ENCODE assay signal across 19 cellular contexts in genomic region chr7:23415198-23415597, GRCh38. TPM values are rescaled to one million over a fixed set of nuclear protein-coding genes. Genes with fewer than 3 reads are reported as not detected.
DNase-seq lines count a peak whose midpoint lies in the region; ATAC-seq, FAIRE-seq and TF ChIP-seq lines count a peak whose summit lies in the region.
"Had no signal": no experiment of that assay in that cellular context is flagged by ENCODE, and none has a peak within 500 bp of the region (broad histone marks: within the 10 kb centered on the region; RNA-seq: fewer than 3 reads in every experiment).

No MANE protein-coding gene starts in this region.

- peaks cover 7% of the 10 kb centered on the region for H3K9me1 ChIP-seq in IMR-90 (ENCODE audit: insufficient read depth, low read length)
- no peaks in the 10 kb centered on the region for H3K9me1 ChIP-seq in K562 (ENCODE audit: control insufficient read depth, insufficient read depth, low read length)

- no peak overlapping the region for H2BK20ac ChIP-seq in IMR-90 (ENCODE audit: low read depth, low read length)

- FAIRE-seq in K562 (lab: Jason Lieb, UNC) = no peak
- FAIRE-seq: A204.1, D721Med, G401.6, GM12891, GM19239 had no signal

- no peak overlapping the region for H4K8ac ChIP-seq in IMR-90 (ENCODE audit: low read depth in 2 of 2, low read length in 2 of 2)

- H2BK15ac ChIP-seq in IMR-90 (ENCODE audit: low read depth, low read length) = no peak overlapping the region

- H2AK5ac ChIP-seq in IMR-90 (ENCODE audit: low read depth, low read length) = no peak overlapping the region

- peaks cover 3% of the 10 kb centered on the region for H3K27me3 Mint-ChIP-seq in neural progenitor cell (ENCODE audit: insufficient read depth, low read depth)
- H3K27me3 Mint-ChIP-seq in activated naive CD4-positive, alpha-beta T cell treated with anti-CD3 and anti-CD28 coated beads, Interleukin-2, amount 10 ng/mL, durations not matched to agents 7 days and 5 days = peaks cover 12% of the 10 kb centered on the region
- H3K27me3 Mint-ChIP-seq: CD4-positive, CD25-positive, alpha-beta regulatory T cell had no signal

- intact Hi-C loops in IMR-90 (cut with micrococcal nuclease) (no loop called here), K562 (cut with micrococcal nuclease) (no loop called here)

- H3K4me1 Mint-ChIP-seq in neural progenitor cell = peaks cover 19% of the 10 kb centered on the region
- no peaks in the 10 kb centered on the region for H3K4me1 Mint-ChIP-seq in activated naive CD4-positive, alpha-beta T cell treated with anti-CD3 and anti-CD28 coated beads, Interleukin-2, amount 10 ng/mL, durations not matched to agents 7 days and 5 days
- H3K4me1 Mint-ChIP-seq: CD8-positive, alpha-beta memory T cell had no signal

- peaks cover 24% of the 10 kb centered on the region for H3K36me3 ChIP-seq in IMR-90 (ENCODE audit: control insufficient read depth, insufficient read depth, low read length)
- H3K36me3 ChIP-seq in K562 (ENCODE audit: control insufficient read depth, insufficient read depth, low read length) = peaks cover 74% of the 10 kb centered on the region
- H3K36me3 ChIP-seq in neural progenitor cell = peaks cover 9% of the 10 kb centered on the region

- H3K4me2 ChIP-seq in IMR-90 (ENCODE audit: low read depth, low read length) = no peak overlapping the region
- H3K4me2 ChIP-seq in K562 (ENCODE audit: insufficient read depth, low read length) = no peak overlapping the region
- no peak overlapping the region for H3K4me2 ChIP-seq in neural progenitor cell

- H3K4ac ChIP-seq in IMR-90 (ENCODE audit: low read depth, low read length) = no peak overlapping the region

- H3K56ac ChIP-seq in IMR-90 (ENCODE audit: extremely low read depth, insufficient read depth, low read length) = no peak overlapping the region

- no peak for TF ChIP-seq CTCF in IMR-90 (conservative IDR thresholded peaks at IDR 0.05; ENCODE audit: low read depth, low read length)
- no peak for TF ChIP-seq CTCF in K562 (IDR thresholded peaks at IDR 0.05 in 2 of 3, conservative IDR thresholded peaks at IDR 0.05 in 1 of 3; ENCODE audit: insufficient read depth in 2 of 3, low read depth in 1 of 3, low read length in 3 of 3)
- no peak for TF ChIP-seq CTCF in neural progenitor cell (IDR thresholded peaks at IDR 0.05)

- H2BK5ac ChIP-seq in IMR-90 (ENCODE audit: low read depth, low read length, poor library complexity, severe bottlenecking) = no peak overlapping the region

- peaks cover 61% of the 10 kb centered on the region for H3K79me2 ChIP-seq in K562 (ENCODE audit: control insufficient read depth, insufficient read depth, low read length)
- H3K79me2 ChIP-seq in neural progenitor cell (ENCODE audit: low read depth) = peaks cover 99% of the 10 kb centered on the region

- H3K27ac ChIP-seq in IMR-90 (ENCODE audit: insufficient read depth, low read length) (no peak overlapping the region), K562 (ENCODE audit: extremely low read depth, low read depth, low read length) (no peak overlapping the region), neural progenitor cell (no peak overlapping the region)
- H3K27ac ChIP-seq: GM23248 had no signal

- H3F3A ChIP-seq in neural progenitor cell (ENCODE audit: low read depth) = peaks cover 6% of the 10 kb centered on the region

- H3K27ac Mint-ChIP-seq in neural progenitor cell = peak overlapping the region; percentile 46
- no peak overlapping the region for H3K27ac Mint-ChIP-seq in activated naive CD4-positive, alpha-beta T cell treated with anti-CD3 and anti-CD28 coated beads, Interleukin-2, amount 10 ng/mL, durations not matched to agents 7 days and 5 days
- H3K27ac Mint-ChIP-seq: CD4-positive, CD25-positive, alpha-beta regulatory T cell; CD8-positive, alpha-beta memory T cell had no signal

- H3K9me3 ChIP-seq in IMR-90 (ENCODE audit: control insufficient read depth, insufficient read depth, low read length) = no peaks in the 10 kb centered on the region
- H3K9me3 ChIP-seq in K562 (replicated peaks; ENCODE audit: control insufficient read depth, insufficient read depth, low read depth, low read length) = no peaks in the 10 kb centered on the region
- H3K9me3 ChIP-seq in neural progenitor cell (ENCODE audit: low read depth) = no peaks in the 10 kb centered on the region
- H3K9me3 ChIP-seq: BE2C, HAP-1 had no signal

- H4K5ac ChIP-seq in IMR-90 (ENCODE audit: low read depth, low read length) = no peak overlapping the region

- no peak overlapping the region for H3K14ac ChIP-seq in IMR-90 (replicated peaks; ENCODE audit: low read depth, low read length)

- H2BK120ac ChIP-seq in IMR-90 (ENCODE audit: low read depth, low read length) = no peak overlapping the region

- no peak overlapping the region for H2AFZ ChIP-seq in IMR-90 (replicated peaks; ENCODE audit: low read length, poor library complexity)
- no peak overlapping the region for H2AFZ ChIP-seq in K562 (ENCODE audit: low read depth, low read length)
- no peak overlapping the region for H2AFZ ChIP-seq in neural progenitor cell (replicated peaks)
- H2AFZ ChIP-seq: GM23248 had no signal

- TF ChIP-seq POLR2A in IMR-90 (IDR thresholded peaks at IDR 0.05; ENCODE audit: low read depth, low read length) = no peak
- no peak for TF ChIP-seq POLR2A in K562 (conservative IDR thresholded peaks at IDR 0.05)

- H3K23ac ChIP-seq in IMR-90 (ENCODE audit: low read depth, low read length) = no peak overlapping the region

- CTCF ChIA-PET in IMR-90 (lab: Yijun Ruan, JAX) (no interaction called here), K562 (lab: Yijun Ruan, JAX; ENCODE audit: low intra/inter-chr PET ratio) (interaction anchor here (0.6 kb wide), 1 partner anchor 29 kb away, joined by 4 read pairs; no protein-coding TSS in a partner anchor)
- CTCF ChIA-PET in activated naive CD4-positive, alpha-beta T cell treated with anti-CD3 and anti-CD28 coated beads, Interleukin-2, amount 10 ng/mL, durations not matched to agents 7 days and 5 days (lab: Charles Lee) = no interaction called here

- no peaks in the 10 kb centered on the region; the same call in 1 of the 2 replicates for H3K4me1 ChIP-seq in IMR-90 (ENCODE audit: control insufficient read depth, insufficient read depth, low read length)
- H3K4me1 ChIP-seq in K562 (replicated peaks in 1 of 2; ENCODE audit: control insufficient read depth in 2 of 2, insufficient read depth in 2 of 2, low read length in 2 of 2) = peaks cover 0 to 7% of the 10 kb centered on the region in 2 experiments; a peak in 2 of 5 replicates
- H3K4me1 ChIP-seq in neural progenitor cell = peaks cover 14% of the 10 kb centered on the region
- H3K4me1 ChIP-seq: BE2C had no signal

- BruUV-seq in IMR-90 (replicated peaks; lab: Mats Ljungman, UMichigan) = no TSS peak
- BruUV-seq in K562 (replicated peaks; lab: Mats Ljungman, UMichigan) = no TSS peak

- TF ChIP-seq EP300 in K562 (IDR thresholded peaks at IDR 0.05; ENCODE audit: low read length) = no peak

- no peaks in the 10 kb centered on the region for H3K9me3 Mint-ChIP-seq in neural progenitor cell
- H3K9me3 Mint-ChIP-seq in activated naive CD4-positive, alpha-beta T cell treated with anti-CD3 and anti-CD28 coated beads, Interleukin-2, amount 10 ng/mL, durations not matched to agents 7 days and 5 days = no peaks in the 10 kb centered on the region
- H3K9me3 Mint-ChIP-seq: CD4-positive, CD25-positive, alpha-beta regulatory T cell; CD8-positive, alpha-beta memory T cell had no signal

- DNase-seq in IMR-90 = no peak
- DNase-seq in K562 (ENCODE audit: extremely low read depth in 1 of 4, low spot score in 3 of 4) = no peak
- DNase-seq in neural progenitor cell (ENCODE audit: low spot score) = no peak
- DNase-seq in Kasumi-1 (lab: John Stamatoyannopoulos, UW) = no peak
- DNase-seq in NCI-H187 treated with DMSO at 0.1 percent for 48 hours (lab: John Stamatoyannopoulos, UW) = no peak
- DNase-seq in activated naive CD4-positive, alpha-beta T cell treated with anti-CD3 and anti-CD28 coated beads, Interleukin-2, amount 10 ng/mL, durations not matched to agents 7 days and 5 days = no peak
- DNase-seq: ACHN; BE2C; C1 segment of cervical spinal cord; CD4-positive, CD25-positive, alpha-beta regulatory T cell; CD8-positive, alpha-beta memory T cell; COR-L47; GM23248 had no signal

- H3K4me3 ChIP-seq in IMR-90 (ENCODE audit: insufficient read depth, low read depth, low read length) (no peak overlapping the region), K562 (no peak overlapping the region), neural progenitor cell (no peak overlapping the region)
- H3K4me3 ChIP-seq: GM23248, HAP-1 had no signal

- dilution Hi-C loops in IMR-90 (cut with HindIII; ENCODE audit: low sequenced_read_pairs, unreplicated experiment) = no loop called here

- POLR2A ChIA-PET in IMR-90 (lab: Charles Lee; ENCODE audit: unreplicated experiment) (no interaction called here), K562 (lab: Yijun Ruan, JAX) (interaction anchor here (1.6 kb wide), 1 partner anchor 9 kb away, joined by 4 read pairs; no protein-coding TSS in a partner anchor)

- H3K79me1 ChIP-seq in IMR-90 (ENCODE audit: low read depth in 1 of 2, low read length in 2 of 2) = peaks cover 34 to 82% of the 10 kb centered on the region in 2 experiments

- peaks cover 22% of the 10 kb centered on the region for H4K20me1 ChIP-seq in IMR-90 (ENCODE audit: insufficient read depth, low read length)
- no peaks in the 10 kb centered on the region; the same call in 1 of the 2 replicates for H4K20me1 ChIP-seq in K562 (replicated peaks; ENCODE audit: control insufficient read depth, insufficient read depth, low read length)
- H4K20me1 ChIP-seq in neural progenitor cell (ENCODE audit: low read depth) = peaks cover 69% of the 10 kb centered on the region

- peak overlapping the region; percentile 26 for H2AK9ac ChIP-seq in IMR-90 (replicated peaks; ENCODE audit: low read depth, low read length, poor library complexity)

- no peaks in the 10 kb centered on the region for H3K27me3 ChIP-seq in IMR-90 (ENCODE audit: control insufficient read depth, insufficient read depth, low read length)
- H3K27me3 ChIP-seq in K562 (ENCODE audit: control insufficient read depth in 2 of 2, insufficient read depth in 2 of 2, low read length in 2 of 2) = no peaks in the 10 kb centered on the region
- H3K27me3 ChIP-seq in neural progenitor cell = no peaks in the 10 kb centered on the region
- H3K27me3 ChIP-seq: BE2C had no signal

- TF ChIP-seq RAD21 in IMR-90 (IDR thresholded peaks at IDR 0.05; ENCODE audit: low read length) (no peak), K562 (CRISPR knock-in tag; conservative IDR thresholded peaks at IDR 0.05 in 1 of 2, IDR thresholded peaks at IDR 0.05 in 1 of 2) (no peak)

- 98% methylated on average over 31 of the region's 37 CpGs; no CpG with 5 or more reads in 1 of the 2 experiments for WGBS in IMR-90 (ENCODE audit: extremely low coverage in 2 of 2, insufficient read length in 1 of 2), 2 experiments
- WGBS in K562 (ENCODE audit: insufficient coverage, low coverage, missing lambda C conversion rate) = 97% methylated on average over 25 of the region's 37 CpGs

- no peak overlapping the region for H3K9ac ChIP-seq in IMR-90 (ENCODE audit: low read depth, low read length)
- H3K9ac ChIP-seq in K562 (ENCODE audit: insufficient read depth in 1 of 2, low read depth in 2 of 2, low read length in 2 of 2) = no peak overlapping the region
- no peak overlapping the region for H3K9ac ChIP-seq in neural progenitor cell
- H3K9ac ChIP-seq: GM23248 had no signal

- H4K91ac ChIP-seq in IMR-90 (ENCODE audit: insufficient read depth, low read depth, low read length) = no peak overlapping the region

- in situ Hi-C loops in IMR-90 (cut with MboI; ENCODE audit: low sequenced_read_pairs) (no loop called here), K562 (cut with MboI) (no loop called here)

- ATAC-seq in IMR-90 (ENCODE audit: low read depth) (no peak), K562 (no peak)

- H3K18ac ChIP-seq in IMR-90 (ENCODE audit: low read depth, low read length) = no peak overlapping the region

- H3K36me3 Mint-ChIP-seq in neural progenitor cell = peaks cover 48% of the 10 kb centered on the region
- no peaks in the 10 kb centered on the region for H3K36me3 Mint-ChIP-seq in activated naive CD4-positive, alpha-beta T cell treated with anti-CD3 and anti-CD28 coated beads, Interleukin-2, amount 10 ng/mL, durations not matched to agents 7 days and 5 days
- H3K36me3 Mint-ChIP-seq: CD4-positive, CD25-positive, alpha-beta regulatory T cell; CD8-positive, alpha-beta memory T cell had no signal

- no peak overlapping the region for H3K4me3 Mint-ChIP-seq in neural progenitor cell
- no peak overlapping the region for H3K4me3 Mint-ChIP-seq in activated naive CD4-positive, alpha-beta T cell treated with anti-CD3 and anti-CD28 coated beads, Interleukin-2, amount 10 ng/mL, durations not matched to agents 7 days and 5 days
- H3K4me3 Mint-ChIP-seq: CD4-positive, CD25-positive, alpha-beta regulatory T cell; CD8-positive, alpha-beta memory T cell had no signal

RNA-seq across cellular contexts. Expression of gene IGF2BP3, which starts 55.1 kb away (rescaled TPM):
- total RNA-seq in IMR-90 (2012; rRNA removed) = 59.3 and 94.2 TPM in 2 replicates
- polyA plus RNA-seq in IMR-90 (2012; rRNA removed) = 47.6 and 50.9 TPM in 2 replicates
- polyA plus RNA-seq in IMR-90 (2012; cell fraction: cytosol; rRNA removed) = 13.2 and 16.4 TPM in 2 replicates
- 34.2 and 98.3 TPM in 2 replicates for polyA plus RNA-seq in IMR-90 (2012; cell fraction: nucleus; rRNA removed; ENCODE audit: low replicate concordance)
- total RNA-seq in K562 (2011; cell fraction: chromatin; rRNA removed; ENCODE audit: low replicate concordance) = 95.3 and 272 TPM in 2 replicates
- total RNA-seq in K562 (2011; cell fraction: nucleolus; rRNA removed) = 53.0 and 62.1 TPM in 2 replicates
- 111 and 181 TPM in 2 replicates for total RNA-seq in K562 (2011; cell fraction: nucleoplasm; rRNA removed)
- 46.0 and 49.5 TPM in 2 replicates for total RNA-seq in K562 (2014; rRNA removed)
- total RNA-seq in K562 (2014; rRNA removed; fragmentation: Illumina TruSeq; extraction: Trizol) = 79.0 and 82.8 TPM in 2 replicates
- total RNA-seq in K562 (2015; rRNA removed; fragmentation: Illumina TruSeq; extraction: Trizol) = 62.9 and 71.4 TPM in 2 replicates
- 61.2 and 62.9 TPM in 2 replicates for total RNA-seq in K562 (2021)
- 53.2 and 61.4 TPM in 2 replicates for polyA plus RNA-seq in K562 (2011; rRNA removed)
- 34.6 and 39.6 TPM in 2 replicates for polyA plus RNA-seq in K562 (2011; cell fraction: cytosol; rRNA removed)
- 46.4 and 48.8 TPM in 2 replicates for polyA plus RNA-seq in K562 (2011; cell fraction: nucleus; rRNA removed)
- polyA plus RNA-seq in K562 (2012) = 38.8 and 43.7 TPM in 2 replicates
- 67.9 and 88.1 TPM in 2 replicates for polyA plus RNA-seq in K562 (2014; fragmentation: Illumina TruSeq; extraction: Trizol)
- polyA plus RNA-seq in K562 (2014; fragmentation: Nextera tagmentation; extraction: Ambion mirVana) = 1 to 10 TPM; 8.4 to 8.5 TPM
- polyA plus RNA-seq in K562 (2014; rRNA removed) = 45.3 and 55.8 TPM in 2 replicates
- polyA minus RNA-seq in K562 (2011; rRNA and poly(A)+ RNA removed) = 92.7 and 97.6 TPM in 2 replicates
- polyA minus RNA-seq in K562 (2011; cell fraction: cytosol; rRNA and poly(A)+ RNA removed) = 46.0 and 65.1 TPM in 2 replicates
- 38.0 and 61.4 TPM in 2 replicates for polyA minus RNA-seq in K562 (2011; cell fraction: nucleus; rRNA and poly(A)+ RNA removed)
- total RNA-seq in neural progenitor cell (ENCODE audit: low replicate concordance) = 172 and 242 TPM in 2 replicates
- polyA plus RNA-seq: CD4-positive, CD25-positive, alpha-beta regulatory T cell had no signal
